In the genomic region with DNA sequence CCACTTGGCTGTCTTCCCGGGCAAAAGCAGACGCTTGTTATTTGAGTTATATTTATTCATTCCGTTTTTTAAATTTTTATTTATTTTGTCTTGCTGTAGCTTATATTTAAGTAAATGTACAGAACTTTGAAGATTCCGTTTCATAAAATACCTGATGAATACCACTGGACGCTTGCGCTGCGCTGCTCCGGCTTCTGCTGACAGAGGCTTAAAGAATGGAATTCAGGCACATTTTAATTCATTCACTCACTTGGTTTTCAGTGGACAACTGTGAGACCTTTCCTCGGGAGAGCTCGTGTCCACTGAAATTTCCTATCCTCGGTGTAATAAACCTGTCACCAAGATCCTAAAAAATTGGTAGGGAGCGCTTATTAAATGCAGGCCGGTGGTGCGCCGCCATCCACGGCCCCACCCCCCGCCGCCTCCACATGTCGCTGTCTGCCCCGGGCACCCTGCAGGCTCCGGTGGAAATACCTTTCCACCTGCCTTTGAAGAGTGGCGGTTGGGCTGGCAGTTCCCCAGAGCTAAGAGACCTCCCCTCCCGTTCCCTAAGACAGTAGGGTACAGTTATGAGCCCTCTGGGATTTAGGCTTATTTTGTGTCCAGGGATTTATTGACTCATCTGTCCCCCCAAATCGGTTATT, we compare ENCODE assay signal across 15 cellular contexts.
DNase-seq lines count a peak whose midpoint lies in the region; ATAC-seq and TF ChIP-seq lines count a peak whose summit lies in the region.
"Had no signal": no experiment of that assay in that cellular context is flagged by ENCODE, and none has a peak within 500 bp of the region (broad histone marks: within the 10 kb centered on the region; RNA-seq: fewer than 3 reads in every experiment).

No MANE protein-coding gene starts in this region.

- no peaks in the 10 kb centered on the region for H3K36me3 ChIP-seq in kidney epithelial cell (ENCODE audit: control insufficient read depth, insufficient read depth, low read length)
- H3K36me3 ChIP-seq in thyroid gland, result no peaks in the 10 kb centered on the region

- peaks cover 32 to 47% of the 10 kb centered on the region in 2 donors for H3K4me1 ChIP-seq in thyroid gland

- H3K4me3 Mint-ChIP-seq in activated naive CD4-positive, alpha-beta T cell treated with anti-CD3 and anti-CD28 coated beads, Interleukin-2, amount 10 ng/mL, durations not matched to agents 7 days and 5 days, result no peak overlapping the region
- H3K4me3 Mint-ChIP-seq: activated B cell treated with CpG ODN at 0.5 μM for 24 hours; activated naive CD4-positive, alpha-beta T cell treated with anti-CD3 and anti-CD28 coated beads, Interleukin-2, amount 50 U/mL, for 24 hours; stimulated activated naive CD8-positive, alpha-beta T cell treated with anti-CD3 and anti-CD28 coated beads, Interleukin-15, amount 100 ng/mL, for 72 hours had no signal

- WGBS in thyroid gland, 2 donors, result 45 to 54% methylated on average over 16 to 24 of the region's 24 CpGs

- H3K27me3 Mint-ChIP-seq in activated naive CD4-positive, alpha-beta T cell treated with anti-CD3 and anti-CD28 coated beads, Interleukin-2, amount 10 ng/mL, durations not matched to agents 7 days and 5 days, result peaks cover 12% of the 10 kb centered on the region
- H3K27me3 Mint-ChIP-seq: activated B cell treated with CpG ODN at 0.5 μM for 24 hours had no signal

- ATAC-seq in GM19467 (IDR thresholded peaks at IDR 0.05; ENCODE audit: unreplicated experiment), result no peak
- ATAC-seq: left ventricle myocardium superior; stimulated activated naive CD8-positive, alpha-beta T cell treated with anti-CD3 and anti-CD28 coated beads, Interleukin-15, amount 100 ng/mL, for 72 hours had no signal

- no peaks in the 10 kb centered on the region for H3K9me3 ChIP-seq in thyroid gland
- H3K9me3 ChIP-seq: Caco-2 had no signal

- CTCF ChIA-PET in activated naive CD4-positive, alpha-beta T cell treated with anti-CD3 and anti-CD28 coated beads, Interleukin-2, amount 10 ng/mL, durations not matched to agents 7 days and 5 days (lab: Charles Lee), result no interaction called here

- DNase-seq in NCI-H2081 (lab: John Stamatoyannopoulos, UW) (peak; percentile 50 to 62), NCI-H2081 treated with DMSO at 0.1 percent for 48 hours (lab: John Stamatoyannopoulos, UW) (no peak), SHP77 treated with DMSO at 0.1 percent for 48 hours (lab: John Stamatoyannopoulos, UW) (peak; percentile 51), kidney epithelial cell (ENCODE audit: low read depth) (no peak), thyroid gland (peak; percentile 71 to 73), NCI-H345 treated with DMSO at 0.1 percent for 48 hours (lab: John Stamatoyannopoulos, UW; ENCODE audit: unreplicated experiment) (no peak)
- no peak for DNase-seq in activated naive CD4-positive, alpha-beta T cell treated with anti-CD3 and anti-CD28 coated beads, Interleukin-2, amount 10 ng/mL, durations not matched to agents 7 days and 5 days
- DNase-seq: activated B cell treated with CpG ODN at 0.5 μM for 24 hours; Caco-2; left ventricle myocardium superior; NCI-H226; stimulated activated naive CD8-positive, alpha-beta T cell treated with anti-CD3 and anti-CD28 coated beads, Interleukin-15, amount 100 ng/mL, for 72 hours had no signal

- no peaks in the 10 kb centered on the region for H3K36me3 Mint-ChIP-seq in activated naive CD4-positive, alpha-beta T cell treated with anti-CD3 and anti-CD28 coated beads, Interleukin-2, amount 10 ng/mL, durations not matched to agents 7 days and 5 days
- H3K36me3 Mint-ChIP-seq: activated naive CD4-positive, alpha-beta T cell treated with anti-CD3 and anti-CD28 coated beads, Interleukin-2, amount 50 U/mL, for 24 hours had no signal

- no peaks in the 10 kb centered on the region for H3K9me3 Mint-ChIP-seq in activated naive CD4-positive, alpha-beta T cell treated with anti-CD3 and anti-CD28 coated beads, Interleukin-2, amount 10 ng/mL, durations not matched to agents 7 days and 5 days
- H3K9me3 Mint-ChIP-seq: activated B cell treated with CpG ODN at 0.5 μM for 24 hours; activated naive CD4-positive, alpha-beta T cell treated with anti-CD3 and anti-CD28 coated beads, Interleukin-2, amount 50 U/mL, for 24 hours; stimulated activated naive CD8-positive, alpha-beta T cell treated with anti-CD3 and anti-CD28 coated beads, Interleukin-15, amount 100 ng/mL, for 72 hours had no signal

- TF ChIP-seq POLR2A in thyroid gland (IDR thresholded peaks at IDR 0.05), result no peak

- peaks cover 10% of the 10 kb centered on the region for H3K4me1 Mint-ChIP-seq in activated naive CD4-positive, alpha-beta T cell treated with anti-CD3 and anti-CD28 coated beads, Interleukin-2, amount 10 ng/mL, durations not matched to agents 7 days and 5 days

- no peak overlapping the region for H3K27ac ChIP-seq in thyroid gland
- H3K27ac ChIP-seq: skin epidermis had no signal

- H3K27ac Mint-ChIP-seq in activated naive CD4-positive, alpha-beta T cell treated with anti-CD3 and anti-CD28 coated beads, Interleukin-2, amount 10 ng/mL, durations not matched to agents 7 days and 5 days, result no peak overlapping the region
- H3K27ac Mint-ChIP-seq: activated B cell treated with CpG ODN at 0.5 μM for 24 hours; activated naive CD4-positive, alpha-beta T cell treated with anti-CD3 and anti-CD28 coated beads, Interleukin-2, amount 50 U/mL, for 24 hours had no signal

- peak; percentile 3 for TF ChIP-seq CTCF in kidney epithelial cell (IDR thresholded peaks at IDR 0.05; ENCODE audit: insufficient read depth, low read length, poor library complexity, severe bottlenecking)
- TF ChIP-seq CTCF in thyroid gland (IDR thresholded peaks at IDR 0.05), result peak in 2 of 6 experiments; percentile 11 to 26

- intact Hi-C loops in thyroid gland (cut with DNase I), result no loop called here

- H3K4me3 ChIP-seq in kidney epithelial cell (ENCODE audit: low read depth, low read length), result no peak overlapping the region
- no peak overlapping the region for H3K4me3 ChIP-seq in thyroid gland (replicated peaks in 1 of 3)
- H3K4me3 ChIP-seq: skin epidermis had no signal

- H3K27me3 ChIP-seq in kidney epithelial cell (ENCODE audit: control insufficient read depth, insufficient read depth, low read length) (no peaks in the 10 kb centered on the region), thyroid gland (no peaks in the 10 kb centered on the region)

Comparison
In these comparisons a context has a peak if more than half of its experiments do, and no peak if none do; other contexts are left out.
1. DNase-seq: peak in NCI-H2081 (2 of 2), SHP77 treated with DMSO at 0.1 percent for 48 hours (single experiment) and thyroid gland (2 of 2); none in NCI-H2081 treated with DMSO at 0.1 percent for 48 hours (single experiment), kidney epithelial cell (single experiment), NCI-H345 treated with DMSO at 0.1 percent for 48 hours (single experiment) and activated naive CD4-positive, alpha-beta T cell treated with anti-CD3 and anti-CD28 coated beads, Interleukin-2, amount 10 ng/mL, durations not matched to agents 7 days and 5 days (single experiment).